18 cellular contexts compared by ENCODE assay signal in the genomic region with DNA sequence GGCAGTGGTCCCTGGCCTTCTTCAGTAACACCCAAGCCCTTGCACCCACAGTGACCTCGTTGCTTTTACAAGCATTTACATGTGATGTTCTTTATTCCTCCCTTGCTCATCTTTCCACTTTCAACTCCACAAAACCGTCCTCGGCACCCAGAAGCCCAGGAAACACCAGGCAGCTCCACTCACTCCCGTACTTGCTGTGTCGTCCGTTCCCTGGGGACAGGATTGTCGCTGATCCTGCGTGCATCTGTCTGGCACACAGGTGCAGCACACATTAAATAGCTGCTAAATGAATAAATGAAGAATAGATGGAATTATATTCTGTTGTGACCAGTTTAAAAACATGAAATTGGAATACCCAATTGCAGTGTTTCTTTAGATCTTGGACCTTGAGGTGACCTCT.
"Had no signal": no experiment of that assay in that cellular context is flagged by ENCODE, and none has a peak within 500 bp of the region (broad histone marks: within the 10 kb centered on the region; RNA-seq: fewer than 3 reads in every experiment).

No MANE protein-coding gene starts in this region.

- H3K27ac Mint-ChIP-seq: activated CD4-positive, alpha-beta T cell treated with anti-CD3 and anti-CD28 coated beads for 36 hours; activated naive CD4-positive, alpha-beta T cell treated with anti-CD3 and anti-CD28 coated beads, Interleukin-2, amount 50 U/mL, for 72 hours; activated T-helper 1 cell treated with anti-CD3 and anti-CD28 coated beads, Interleukin-12 subunit alpha, Interleukin-12 subunit beta, Interleukin-2, Interleukin-4 antibody, amounts not matched to agents 30 ng/mL and 10 ng/mL and 1 ng/mL, durations not matched to agents 14 hours and 24 hours and 36 hours; dendritic cell treated with granulocyte-macrophage colony-stimulating factor and Interleukin-4, amounts not matched to agents 40 ng/mL and 50 ng/mL, for 4 days; progenitor cell of endocrine pancreas; stimulated activated naive CD8-positive, alpha-beta T cell treated with anti-CD3 and anti-CD28 coated beads, Interleukin-15, amount 100 ng/mL, for 72 hours; type B pancreatic cell had no signal

- H3K27ac ChIP-seq: adrenal gland, suprapubic skin had no signal

- H3K36me3 ChIP-seq: adrenal gland had no signal

- H3K9me3 Mint-ChIP-seq: activated naive CD4-positive, alpha-beta T cell treated with anti-CD3 and anti-CD28 coated beads, Interleukin-2, amount 50 U/mL, for 72 hours; activated T-helper 1 cell treated with anti-CD3 and anti-CD28 coated beads, Interleukin-12 subunit alpha, Interleukin-12 subunit beta, Interleukin-2, Interleukin-4 antibody, amounts not matched to agents 30 ng/mL and 10 ng/mL and 1 ng/mL, durations not matched to agents 14 hours and 24 hours and 36 hours; dendritic cell treated with granulocyte-macrophage colony-stimulating factor and Interleukin-4, amounts not matched to agents 40 ng/mL and 50 ng/mL, for 4 days; stimulated activated naive CD8-positive, alpha-beta T cell treated with anti-CD3 and anti-CD28 coated beads, Interleukin-15, amount 100 ng/mL, for 72 hours; type B pancreatic cell had no signal

- H3K27me3 ChIP-seq: adrenal gland, suprapubic skin had no signal

- H3K9me3 ChIP-seq: adrenal gland, suprapubic skin had no signal

- ATAC-seq: activated CD4-positive, alpha-beta T cell treated with anti-CD3 and anti-CD28 coated beads for 36 hours; activated naive CD4-positive, alpha-beta T cell treated with anti-CD3 and anti-CD28 coated beads, Interleukin-2, amount 50 U/mL, for 72 hours; left lobe of liver; stimulated activated naive CD8-positive, alpha-beta T cell treated with anti-CD3 and anti-CD28 coated beads, Interleukin-15, amount 100 ng/mL, for 72 hours had no signal

- H3K27me3 Mint-ChIP-seq: activated CD4-positive, alpha-beta T cell treated with anti-CD3 and anti-CD28 coated beads for 36 hours; dendritic cell treated with granulocyte-macrophage colony-stimulating factor and Interleukin-4, amounts not matched to agents 40 ng/mL and 50 ng/mL, for 4 days; progenitor cell of endocrine pancreas; stimulated activated naive CD8-positive, alpha-beta T cell treated with anti-CD3 and anti-CD28 coated beads, Interleukin-15, amount 100 ng/mL, for 72 hours; type B pancreatic cell had no signal

- DNase-seq: activated CD4-positive, alpha-beta T cell treated with anti-CD3 and anti-CD28 coated beads for 36 hours; activated CD4-positive, alpha-beta T cell treated with anti-CD3 and anti-CD28 coated beads, Interleukin-2, amount 50 U/mL, for 48 hours; activated gamma-delta T cell treated with Interleukin-2 at 50 U/mL for 16 hours; activated T-cell treated with anti-CD3 and anti-CD28 coated beads for 4 hours; adrenal gland; effector CD8-positive, alpha-beta T cell; hypothalamus; midbrain; stimulated activated naive CD8-positive, alpha-beta T cell treated with anti-CD3 and anti-CD28 coated beads, Interleukin-15, amount 100 ng/mL, for 72 hours; T-helper 2 cell had no signal

- H3K36me3 Mint-ChIP-seq: activated naive CD4-positive, alpha-beta T cell treated with anti-CD3 and anti-CD28 coated beads, Interleukin-2, amount 50 U/mL, for 72 hours had no signal

- FAIRE-seq: keratinocyte had no signal

- H3K4me3 ChIP-seq: adrenal gland, suprapubic skin had no signal

- H3K4me3 Mint-ChIP-seq: activated CD4-positive, alpha-beta T cell treated with anti-CD3 and anti-CD28 coated beads for 36 hours; activated T-helper 1 cell treated with anti-CD3 and anti-CD28 coated beads, Interleukin-12 subunit alpha, Interleukin-12 subunit beta, Interleukin-2, Interleukin-4 antibody, amounts not matched to agents 30 ng/mL and 10 ng/mL and 1 ng/mL, durations not matched to agents 14 hours and 24 hours and 36 hours; dendritic cell treated with granulocyte-macrophage colony-stimulating factor and Interleukin-4, amounts not matched to agents 40 ng/mL and 50 ng/mL, for 4 days; stimulated activated naive CD8-positive, alpha-beta T cell treated with anti-CD3 and anti-CD28 coated beads, Interleukin-15, amount 100 ng/mL, for 72 hours; type B pancreatic cell had no signal
